Comparison of ENCODE assay signal across 8 cellular contexts in the genomic region with DNA sequence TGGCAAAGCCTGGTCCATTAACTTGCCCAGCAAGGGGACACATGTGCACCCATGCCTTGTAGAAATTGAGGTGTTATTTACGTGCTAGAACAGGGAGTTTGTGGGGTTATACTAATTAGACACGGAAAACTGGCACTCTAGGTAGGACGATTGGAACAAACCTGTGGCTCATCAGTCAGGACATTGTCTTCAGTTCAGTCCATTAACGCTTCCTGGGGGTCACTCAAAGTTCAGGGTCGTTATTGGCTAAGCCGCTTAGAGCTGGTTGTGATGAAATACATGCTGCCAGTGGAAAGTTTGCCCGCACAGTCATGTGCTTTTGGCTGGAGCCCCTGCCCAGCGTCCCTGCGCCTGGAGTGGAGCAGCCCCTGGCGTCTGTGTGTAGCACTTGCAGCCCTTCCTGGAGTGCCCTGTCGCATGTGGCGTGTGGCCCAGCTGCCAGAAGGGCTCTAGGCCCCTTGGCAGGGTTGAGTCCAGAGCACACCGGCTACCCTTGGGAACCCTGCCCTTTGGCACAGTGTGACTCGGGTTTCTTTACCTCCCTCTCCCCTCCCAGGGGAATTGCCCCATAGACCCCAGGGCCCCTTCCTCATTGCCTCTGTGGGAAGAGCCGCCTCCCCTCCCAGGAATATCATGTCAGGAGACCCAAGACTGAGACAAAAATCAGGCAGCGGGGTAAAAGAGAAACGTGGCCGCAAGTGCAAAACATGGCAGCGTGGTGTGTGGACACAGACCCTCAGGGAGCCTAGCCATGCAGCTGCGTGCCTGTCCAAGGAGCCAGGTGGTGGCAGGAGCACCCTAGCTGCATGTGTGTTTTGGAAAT. TPM values are rescaled to one million over a fixed set of nuclear protein-coding genes. Genes with fewer than 3 reads are reported as not detected.
DNase-seq lines count a peak whose midpoint lies in the region; ATAC-seq and TF ChIP-seq lines count a peak whose summit lies in the region.

No MANE protein-coding gene starts in this region.

- peak; percentile 80 for ATAC-seq in naive thymus-derived CD4-positive, alpha-beta T cell
- no peak for ATAC-seq in CD4-positive, alpha-beta T cell (ENCODE audit: poor library complexity)
- ATAC-seq in HG02678 (IDR thresholded peaks at IDR 0.05; ENCODE audit: unreplicated experiment) = no peak

- CTCF ChIA-PET in naive thymus-derived CD4-positive, alpha-beta T cell (lab: Charles Lee) = interaction anchor here (0.7 kb wide), 1 partner anchor 21 kb away, joined by 3 read pairs; no protein-coding TSS in a partner anchor
- CTCF ChIA-PET in CD4-positive, alpha-beta T cell (lab: Charles Lee) = interaction anchor here (0.7 kb wide), 1 partner anchor 24 kb away, joined by 4 read pairs; no protein-coding TSS in a partner anchor

- peaks cover 0 to 10% (median 0%) of the 10 kb centered on the region in 7 donors for H3K4me1 Mint-ChIP-seq in naive thymus-derived CD4-positive, alpha-beta T cell
- no peaks in the 10 kb centered on the region for H3K4me1 Mint-ChIP-seq in CD4-positive, alpha-beta T cell (ENCODE audit: low read depth)

- H3K27ac ChIP-seq in dorsolateral prefrontal cortex = peak overlapping the region in 57 of 59 donors; percentile 2 to 99 (median 79)
- no peak overlapping the region for H3K27ac ChIP-seq in naive thymus-derived CD4-positive, alpha-beta T cell (ENCODE audit: low read depth, low read length)
- H3K27ac ChIP-seq in CD4-positive, alpha-beta T cell (ENCODE audit: low read depth, low read length) = no peak overlapping the region

- no peaks in the 10 kb centered on the region for H3K9me3 Mint-ChIP-seq in naive thymus-derived CD4-positive, alpha-beta T cell
- H3K9me3 Mint-ChIP-seq in CD4-positive, alpha-beta T cell = no peaks in the 10 kb centered on the region

- H3K27me3 Mint-ChIP-seq in naive thymus-derived CD4-positive, alpha-beta T cell = no peaks in the 10 kb centered on the region
- no peaks in the 10 kb centered on the region for H3K27me3 Mint-ChIP-seq in CD4-positive, alpha-beta T cell

- no peaks in the 10 kb centered on the region for H3K27me3 ChIP-seq in dorsolateral prefrontal cortex
- no peaks in the 10 kb centered on the region for H3K27me3 ChIP-seq in naive thymus-derived CD4-positive, alpha-beta T cell (ENCODE audit: control insufficient read depth in 2 of 2, insufficient read depth in 2 of 2, low read length in 2 of 2)
- no peaks in the 10 kb centered on the region for H3K27me3 ChIP-seq in CD4-positive, alpha-beta T cell (ENCODE audit: control insufficient read depth, insufficient read depth, low read length)

- H3K4me1 ChIP-seq in naive thymus-derived CD4-positive, alpha-beta T cell (ENCODE audit: control insufficient read depth in 2 of 2, insufficient read depth in 2 of 2, low read length in 2 of 2) = no peaks in the 10 kb centered on the region

- H3K27ac Mint-ChIP-seq in naive thymus-derived CD4-positive, alpha-beta T cell = no peak overlapping the region
- no peak overlapping the region for H3K27ac Mint-ChIP-seq in CD4-positive, alpha-beta T cell

- no peaks in the 10 kb centered on the region for H3K9me3 ChIP-seq in naive thymus-derived CD4-positive, alpha-beta T cell (ENCODE audit: control insufficient read depth in 2 of 3, low read length in 3 of 3)
- no peaks in the 10 kb centered on the region for H3K9me3 ChIP-seq in CD4-positive, alpha-beta T cell (ENCODE audit: control insufficient read depth, low read length)

- intact Hi-C loops in dorsolateral prefrontal cortex (cut with DNase I) = loop anchor here (2.0 to 10.0 kb wide), 3 partner anchors 16 to 504 kb away; a partner anchor contains a TSS
- intact Hi-C loops in naive thymus-derived CD4-positive, alpha-beta T cell (cut with micrococcal nuclease) = no loop called here
- intact Hi-C loops in CD4-positive, alpha-beta T cell (cut with DNase I, micrococcal nuclease) = no loop called here

- peaks cover 0 to 4% (median 0%) of the 10 kb centered on the region in 3 experiments for H3K36me3 ChIP-seq in naive thymus-derived CD4-positive, alpha-beta T cell (ENCODE audit: control insufficient read depth in 2 of 3, insufficient read depth in 3 of 3, low read length in 3 of 3)

- DNase-seq in AG08395 (ENCODE audit: low spot score) (peak; percentile 45), NCI-H526 (lab: John Stamatoyannopoulos, UW) (peak; percentile 38 to 70), dorsolateral prefrontal cortex (peak; percentile 67 to 84 (median 80)), DMS79 (lab: John Stamatoyannopoulos, UW) (no peak)
- DNase-seq in naive thymus-derived CD4-positive, alpha-beta T cell = no peak
- DNase-seq in CD4-positive, alpha-beta T cell = no peak
- no peak for DNase-seq in central memory CD4-positive, alpha-beta T cell

- H3K4me3 Mint-ChIP-seq in naive thymus-derived CD4-positive, alpha-beta T cell = no peak overlapping the region
- no peak overlapping the region for H3K4me3 Mint-ChIP-seq in CD4-positive, alpha-beta T cell

- H3K4me3 ChIP-seq in dorsolateral prefrontal cortex = peak overlapping the region in 10 of 59 donors; percentile 1 to 25 (median 12)
- H3K4me3 ChIP-seq in naive thymus-derived CD4-positive, alpha-beta T cell (ENCODE audit: low read length) = no peak overlapping the region

- H3K36me3 Mint-ChIP-seq in naive thymus-derived CD4-positive, alpha-beta T cell = peaks cover 0 to 20% (median 3%) of the 10 kb centered on the region in 5 donors
- H3K36me3 Mint-ChIP-seq in CD4-positive, alpha-beta T cell (ENCODE audit: low read depth) = no peaks in the 10 kb centered on the region

- POLR2A ChIA-PET in naive thymus-derived CD4-positive, alpha-beta T cell (lab: Charles Lee) = interaction anchor here (1.3 kb wide), 1 partner anchor 14 kb away, joined by 4 read pairs; no protein-coding TSS in a partner anchor
- POLR2A ChIA-PET in CD4-positive, alpha-beta T cell (lab: Charles Lee) = no interaction called here

- TF ChIP-seq CTCF in dorsolateral prefrontal cortex (IDR thresholded peaks at IDR 0.05 in 54 of 56, conservative IDR thresholded peaks at IDR 0.05 in 2 of 56; ENCODE audit: low read depth in 1 of 56, partially characterized antibody in 56 of 56) = peak; percentile 52 to 98 (median 85)
- TF ChIP-seq CTCF in CD4-positive, alpha-beta T cell (IDR thresholded peaks at IDR 0.05) = no peak

RNA-seq across cellular contexts. Expression of a gene that starts 9.8 kb away (rescaled TPM):
- total RNA-seq in dorsolateral prefrontal cortex = 10 to 100 TPM in 91 of 120 experiments, 1 to 10 TPM in 29; 6.0 to 19.8 (median 12.1) TPM
- 1 to 10 TPM; 1.1 to 5.7 (median 4.3) TPM for total RNA-seq in naive thymus-derived CD4-positive, alpha-beta T cell
- 1 to 10 TPM; 3.3 to 7.4 TPM for polyA plus RNA-seq in naive thymus-derived CD4-positive, alpha-beta T cell
- under 1 TPM; 0.38 to 0.45 TPM for total RNA-seq in CD4-positive, alpha-beta T cell

RNA-seq across cellular contexts. Expression of a gene that starts 20.3 kb away (rescaled TPM):
- 100 to 1,000 TPM in 95 of 120 experiments, 10 to 100 TPM in 25; 82.2 to 205 (median 110) TPM for total RNA-seq in dorsolateral prefrontal cortex
- total RNA-seq in naive thymus-derived CD4-positive, alpha-beta T cell = 100 to 1,000 TPM in 1 of 5 experiments, 10 to 100 TPM in 4; 68.5 to 103 (median 79.7) TPM
- polyA plus RNA-seq in naive thymus-derived CD4-positive, alpha-beta T cell = 10 to 100 TPM; 46.7 to 77.0 TPM
- 10 to 100 TPM; 58.2 to 59.8 TPM for total RNA-seq in CD4-positive, alpha-beta T cell

RNA-seq across cellular contexts. Expression of a gene that starts 47.5 kb away (rescaled TPM):
- 10 to 100 TPM; 13.5 to 63.7 (median 23.5) TPM for total RNA-seq in dorsolateral prefrontal cortex
- total RNA-seq in naive thymus-derived CD4-positive, alpha-beta T cell = under 1 TPM in 1 of 5 experiments, not detected in 4; 0.38 TPM
- polyA plus RNA-seq in naive thymus-derived CD4-positive, alpha-beta T cell = not detected
- not detected for total RNA-seq in CD4-positive, alpha-beta T cell

Comparison
In these comparisons a context has a peak if more than half of its experiments do, and no peak if none do; other contexts are left out.
1. DNase-seq: peak in AG08395 (single experiment), NCI-H526 (2 of 2) and dorsolateral prefrontal cortex (10 of 10); none in naive thymus-derived CD4-positive, alpha-beta T cell (0 of 9), DMS79 (single experiment), CD4-positive, alpha-beta T cell (0 of 10) and central memory CD4-positive, alpha-beta T cell (single experiment).
2. H3K27ac ChIP-seq: peak in dorsolateral prefrontal cortex (57 of 59); none in naive thymus-derived CD4-positive, alpha-beta T cell (single experiment) and CD4-positive, alpha-beta T cell (single experiment).
3. RNA of a gene that starts 47.5 kb away (total RNA-seq): 13.5 to 63.7 TPM in dorsolateral prefrontal cortex; 0.38 TPM in naive thymus-derived CD4-positive, alpha-beta T cell and not detected in CD4-positive, alpha-beta T cell; every median in the first group is over 10 times any median in the second.
4. intact Hi-C loops: an anchor here in dorsolateral prefrontal cortex (2.0 to 10.0 kb wide); none called in naive thymus-derived CD4-positive, alpha-beta T cell and CD4-positive, alpha-beta T cell.